ENCODE assay signal across 1 cellular context in the genomic region with DNA sequence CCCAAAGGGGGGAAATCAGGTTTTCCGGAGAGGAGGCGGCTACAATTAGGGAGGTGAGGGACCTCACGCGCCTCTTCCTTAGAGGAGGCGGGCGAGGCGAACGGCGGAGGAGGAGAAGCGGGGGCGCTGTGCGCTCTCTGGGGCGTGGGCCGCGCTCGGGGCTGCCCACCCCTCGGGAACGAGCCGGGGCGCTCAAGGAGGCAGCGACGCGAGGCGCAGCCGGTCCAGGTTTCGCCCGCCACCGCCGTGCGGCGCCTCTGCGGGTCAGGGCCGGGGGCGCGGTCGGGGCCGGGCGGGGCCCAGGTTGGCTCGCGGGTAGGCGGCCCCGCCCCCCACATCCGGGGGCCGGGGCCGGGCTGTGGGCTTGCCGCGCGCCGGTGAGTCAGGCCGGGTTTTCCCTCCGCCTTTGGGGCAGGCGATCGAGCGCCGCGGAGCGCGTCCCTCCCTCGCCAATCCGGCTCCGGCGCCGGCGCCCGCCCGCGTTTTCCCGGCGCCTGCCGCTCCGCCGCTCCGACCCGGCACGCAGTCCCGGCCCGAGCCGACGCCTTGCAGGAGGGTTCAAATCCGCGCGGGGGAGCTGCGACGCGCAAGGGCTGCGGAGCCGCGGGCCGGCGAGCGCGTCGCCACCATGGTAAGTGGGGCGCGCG.
A peak's percentile ranks its signal among the peaks of the same experiment; 100 is the strongest.
TF ChIP-seq lines count a peak whose summit lies in the region.

A gene with protein sequence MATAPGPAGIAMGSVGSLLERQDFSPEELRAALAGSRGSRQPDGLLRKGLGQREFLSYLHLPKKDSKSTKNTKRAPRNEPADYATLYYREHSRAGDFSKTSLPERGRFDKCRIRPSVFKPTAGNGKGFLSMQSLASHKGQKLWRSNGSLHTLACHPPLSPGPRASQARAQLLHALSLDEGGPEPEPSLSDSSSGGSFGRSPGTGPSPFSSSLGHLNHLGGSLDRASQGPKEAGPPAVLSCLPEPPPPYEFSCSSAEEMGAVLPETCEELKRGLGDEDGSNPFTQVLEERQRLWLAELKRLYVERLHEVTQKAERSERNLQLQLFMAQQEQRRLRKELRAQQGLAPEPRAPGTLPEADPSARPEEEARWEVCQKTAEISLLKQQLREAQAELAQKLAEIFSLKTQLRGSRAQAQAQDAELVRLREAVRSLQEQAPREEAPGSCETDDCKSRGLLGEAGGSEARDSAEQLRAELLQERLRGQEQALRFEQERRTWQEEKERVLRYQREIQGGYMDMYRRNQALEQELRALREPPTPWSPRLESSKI (plus strand): TSS at position 392 of the 647 bp plus-strand sequence. CDS start 6,052 bp downstream, outside the sequence.

TF ChIP-seq in K562, 482 proteins besides CTCF, POLR2A, EP300 and RAD21 (continued from another document and continues in another):
- TF ChIP-seq, protein P1, sequence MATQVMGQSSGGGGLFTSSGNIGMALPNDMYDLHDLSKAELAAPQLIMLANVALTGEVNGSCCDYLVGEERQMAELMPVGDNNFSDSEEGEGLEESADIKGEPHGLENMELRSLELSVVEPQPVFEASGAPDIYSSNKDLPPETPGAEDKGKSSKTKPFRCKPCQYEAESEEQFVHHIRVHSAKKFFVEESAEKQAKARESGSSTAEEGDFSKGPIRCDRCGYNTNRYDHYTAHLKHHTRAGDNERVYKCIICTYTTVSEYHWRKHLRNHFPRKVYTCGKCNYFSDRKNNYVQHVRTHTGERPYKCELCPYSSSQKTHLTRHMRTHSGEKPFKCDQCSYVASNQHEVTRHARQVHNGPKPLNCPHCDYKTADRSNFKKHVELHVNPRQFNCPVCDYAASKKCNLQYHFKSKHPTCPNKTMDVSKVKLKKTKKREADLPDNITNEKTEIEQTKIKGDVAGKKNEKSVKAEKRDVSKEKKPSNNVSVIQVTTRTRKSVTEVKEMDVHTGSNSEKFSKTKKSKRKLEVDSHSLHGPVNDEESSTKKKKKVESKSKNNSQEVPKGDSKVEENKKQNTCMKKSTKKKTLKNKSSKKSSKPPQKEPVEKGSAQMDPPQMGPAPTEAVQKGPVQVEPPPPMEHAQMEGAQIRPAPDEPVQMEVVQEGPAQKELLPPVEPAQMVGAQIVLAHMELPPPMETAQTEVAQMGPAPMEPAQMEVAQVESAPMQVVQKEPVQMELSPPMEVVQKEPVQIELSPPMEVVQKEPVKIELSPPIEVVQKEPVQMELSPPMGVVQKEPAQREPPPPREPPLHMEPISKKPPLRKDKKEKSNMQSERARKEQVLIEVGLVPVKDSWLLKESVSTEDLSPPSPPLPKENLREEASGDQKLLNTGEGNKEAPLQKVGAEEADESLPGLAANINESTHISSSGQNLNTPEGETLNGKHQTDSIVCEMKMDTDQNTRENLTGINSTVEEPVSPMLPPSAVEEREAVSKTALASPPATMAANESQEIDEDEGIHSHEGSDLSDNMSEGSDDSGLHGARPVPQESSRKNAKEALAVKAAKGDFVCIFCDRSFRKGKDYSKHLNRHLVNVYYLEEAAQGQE (CRISPR knock-in tag; IDR thresholded peaks at IDR 0.05; ENCODE audit: low read depth): no peak
- TF ChIP-seq, protein P2, sequence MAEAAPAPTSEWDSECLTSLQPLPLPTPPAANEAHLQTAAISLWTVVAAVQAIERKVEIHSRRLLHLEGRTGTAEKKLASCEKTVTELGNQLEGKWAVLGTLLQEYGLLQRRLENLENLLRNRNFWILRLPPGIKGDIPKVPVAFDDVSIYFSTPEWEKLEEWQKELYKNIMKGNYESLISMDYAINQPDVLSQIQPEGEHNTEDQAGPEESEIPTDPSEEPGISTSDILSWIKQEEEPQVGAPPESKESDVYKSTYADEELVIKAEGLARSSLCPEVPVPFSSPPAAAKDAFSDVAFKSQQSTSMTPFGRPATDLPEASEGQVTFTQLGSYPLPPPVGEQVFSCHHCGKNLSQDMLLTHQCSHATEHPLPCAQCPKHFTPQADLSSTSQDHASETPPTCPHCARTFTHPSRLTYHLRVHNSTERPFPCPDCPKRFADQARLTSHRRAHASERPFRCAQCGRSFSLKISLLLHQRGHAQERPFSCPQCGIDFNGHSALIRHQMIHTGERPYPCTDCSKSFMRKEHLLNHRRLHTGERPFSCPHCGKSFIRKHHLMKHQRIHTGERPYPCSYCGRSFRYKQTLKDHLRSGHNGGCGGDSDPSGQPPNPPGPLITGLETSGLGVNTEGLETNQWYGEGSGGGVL (CRISPR knock-in tag; IDR thresholded peaks at IDR 0.05): no peak
- TF ChIP-seq NCOA4 (IDR thresholded peaks at IDR 0.05; ENCODE audit: partially characterized antibody): no peak
- TF ChIP-seq, protein P3, sequence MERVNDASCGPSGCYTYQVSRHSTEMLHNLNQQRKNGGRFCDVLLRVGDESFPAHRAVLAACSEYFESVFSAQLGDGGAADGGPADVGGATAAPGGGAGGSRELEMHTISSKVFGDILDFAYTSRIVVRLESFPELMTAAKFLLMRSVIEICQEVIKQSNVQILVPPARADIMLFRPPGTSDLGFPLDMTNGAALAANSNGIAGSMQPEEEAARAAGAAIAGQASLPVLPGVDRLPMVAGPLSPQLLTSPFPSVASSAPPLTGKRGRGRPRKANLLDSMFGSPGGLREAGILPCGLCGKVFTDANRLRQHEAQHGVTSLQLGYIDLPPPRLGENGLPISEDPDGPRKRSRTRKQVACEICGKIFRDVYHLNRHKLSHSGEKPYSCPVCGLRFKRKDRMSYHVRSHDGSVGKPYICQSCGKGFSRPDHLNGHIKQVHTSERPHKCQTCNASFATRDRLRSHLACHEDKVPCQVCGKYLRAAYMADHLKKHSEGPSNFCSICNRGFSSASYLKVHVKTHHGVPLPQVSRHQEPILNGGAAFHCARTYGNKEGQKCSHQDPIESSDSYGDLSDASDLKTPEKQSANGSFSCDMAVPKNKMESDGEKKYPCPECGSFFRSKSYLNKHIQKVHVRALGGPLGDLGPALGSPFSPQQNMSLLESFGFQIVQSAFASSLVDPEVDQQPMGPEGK (CRISPR knock-in tag; IDR thresholded peaks at IDR 0.05; ENCODE audit: borderline replicate concordance): no peak
- no peak for TF ChIP-seq ZNF76 (CRISPR knock-in tag; IDR thresholded peaks at IDR 0.05; ENCODE audit: borderline replicate concordance)
- TF ChIP-seq, protein P4, sequence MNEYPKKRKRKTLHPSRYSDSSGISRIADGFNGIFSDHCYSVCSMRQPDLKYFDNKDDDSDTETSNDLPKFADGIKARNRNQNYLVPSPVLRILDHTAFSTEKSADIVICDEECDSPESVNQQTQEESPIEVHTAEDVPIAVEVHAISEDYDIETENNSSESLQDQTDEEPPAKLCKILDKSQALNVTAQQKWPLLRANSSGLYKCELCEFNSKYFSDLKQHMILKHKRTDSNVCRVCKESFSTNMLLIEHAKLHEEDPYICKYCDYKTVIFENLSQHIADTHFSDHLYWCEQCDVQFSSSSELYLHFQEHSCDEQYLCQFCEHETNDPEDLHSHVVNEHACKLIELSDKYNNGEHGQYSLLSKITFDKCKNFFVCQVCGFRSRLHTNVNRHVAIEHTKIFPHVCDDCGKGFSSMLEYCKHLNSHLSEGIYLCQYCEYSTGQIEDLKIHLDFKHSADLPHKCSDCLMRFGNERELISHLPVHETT (CRISPR knock-in tag; conservative IDR thresholded peaks at IDR 0.05 in 1 of 2, IDR thresholded peaks at IDR 0.05 in 1 of 2): peak in 1 of 2 experiments; percentile 55; a peak in 2 of 4 replicates
- no peak for TF ChIP-seq TAL1 (IDR thresholded peaks at IDR 0.05)
- TF ChIP-seq ESRRA (IDR thresholded peaks at IDR 0.05; ENCODE audit: borderline replicate concordance, low read depth): peak; percentile 36; the same call in 1 of the 2 replicates
- peak; percentile 60 for TF ChIP-seq HCFC1 (IDR thresholded peaks at IDR 0.05; ENCODE audit: low read depth, low read length)
- no peak for TF ChIP-seq FOXK2 (conservative IDR thresholded peaks at IDR 0.05 in 1 of 2, IDR thresholded peaks at IDR 0.05 in 1 of 2; ENCODE audit: low read depth in 2 of 2)
- TF ChIP-seq BRD9 (IDR thresholded peaks at IDR 0.05; ENCODE audit: low read depth, partially characterized antibody): no peak
- no peak for TF ChIP-seq MAFG (tag; conservative IDR thresholded peaks at IDR 0.05)
- peak in 2 of 3 experiments; percentile 73 to 81 for TF ChIP-seq YY1 (IDR thresholded peaks at IDR 0.05; ENCODE audit: borderline replicate concordance in 1 of 3, control insufficient read depth in 1 of 3, extremely low read depth in 1 of 3, insufficient read depth in 3 of 3, insufficient read length in 1 of 3, insufficient replicate concordance in 2 of 3, low read depth in 1 of 3, low read length in 2 of 3)
- no peak for TF ChIP-seq RBM34 (IDR thresholded peaks at IDR 0.05; ENCODE audit: borderline replicate concordance, insufficient read depth, low read length)
- TF ChIP-seq HNRNPK (IDR thresholded peaks at IDR 0.05; ENCODE audit: low read depth, low read length, poor library complexity, severe bottlenecking): no peak
- TF ChIP-seq RCOR1 (IDR thresholded peaks at IDR 0.05; ENCODE audit: borderline replicate concordance in 1 of 2, low read depth in 2 of 2, low read length in 2 of 2): peak in 1 of 2 experiments; percentile 39; a peak in 1 of 4 replicates
- TF ChIP-seq ELF4 (CRISPR knock-in tag; IDR thresholded peaks at IDR 0.05): no peak
- TF ChIP-seq, protein P5, sequence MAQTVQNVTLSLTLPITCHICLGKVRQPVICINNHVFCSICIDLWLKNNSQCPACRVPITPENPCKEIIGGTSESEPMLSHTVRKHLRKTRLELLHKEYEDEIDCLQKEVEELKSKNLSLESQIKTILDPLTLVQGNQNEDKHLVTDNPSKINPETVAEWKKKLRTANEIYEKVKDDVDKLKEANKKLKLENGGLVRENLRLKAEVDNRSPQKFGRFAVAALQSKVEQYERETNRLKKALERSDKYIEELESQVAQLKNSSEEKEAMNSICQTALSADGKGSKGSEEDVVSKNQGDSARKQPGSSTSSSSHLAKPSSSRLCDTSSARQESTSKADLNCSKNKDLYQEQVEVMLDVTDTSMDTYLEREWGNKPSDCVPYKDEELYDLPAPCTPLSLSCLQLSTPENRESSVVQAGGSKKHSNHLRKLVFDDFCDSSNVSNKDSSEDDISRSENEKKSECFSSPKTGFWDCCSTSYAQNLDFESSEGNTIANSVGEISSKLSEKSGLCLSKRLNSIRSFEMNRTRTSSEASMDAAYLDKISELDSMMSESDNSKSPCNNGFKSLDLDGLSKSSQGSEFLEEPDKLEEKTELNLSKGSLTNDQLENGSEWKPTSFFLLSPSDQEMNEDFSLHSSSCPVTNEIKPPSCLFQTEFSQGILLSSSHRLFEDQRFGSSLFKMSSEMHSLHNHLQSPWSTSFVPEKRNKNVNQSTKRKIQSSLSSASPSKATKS (CRISPR knock-in tag; IDR thresholded peaks at IDR 0.05): no peak
- no peak for TF ChIP-seq ZZZ3 (IDR thresholded peaks at IDR 0.05)
- no peak for TF ChIP-seq GTF2E2 (tag; IDR thresholded peaks at IDR 0.05)
- TF ChIP-seq, protein P6, sequence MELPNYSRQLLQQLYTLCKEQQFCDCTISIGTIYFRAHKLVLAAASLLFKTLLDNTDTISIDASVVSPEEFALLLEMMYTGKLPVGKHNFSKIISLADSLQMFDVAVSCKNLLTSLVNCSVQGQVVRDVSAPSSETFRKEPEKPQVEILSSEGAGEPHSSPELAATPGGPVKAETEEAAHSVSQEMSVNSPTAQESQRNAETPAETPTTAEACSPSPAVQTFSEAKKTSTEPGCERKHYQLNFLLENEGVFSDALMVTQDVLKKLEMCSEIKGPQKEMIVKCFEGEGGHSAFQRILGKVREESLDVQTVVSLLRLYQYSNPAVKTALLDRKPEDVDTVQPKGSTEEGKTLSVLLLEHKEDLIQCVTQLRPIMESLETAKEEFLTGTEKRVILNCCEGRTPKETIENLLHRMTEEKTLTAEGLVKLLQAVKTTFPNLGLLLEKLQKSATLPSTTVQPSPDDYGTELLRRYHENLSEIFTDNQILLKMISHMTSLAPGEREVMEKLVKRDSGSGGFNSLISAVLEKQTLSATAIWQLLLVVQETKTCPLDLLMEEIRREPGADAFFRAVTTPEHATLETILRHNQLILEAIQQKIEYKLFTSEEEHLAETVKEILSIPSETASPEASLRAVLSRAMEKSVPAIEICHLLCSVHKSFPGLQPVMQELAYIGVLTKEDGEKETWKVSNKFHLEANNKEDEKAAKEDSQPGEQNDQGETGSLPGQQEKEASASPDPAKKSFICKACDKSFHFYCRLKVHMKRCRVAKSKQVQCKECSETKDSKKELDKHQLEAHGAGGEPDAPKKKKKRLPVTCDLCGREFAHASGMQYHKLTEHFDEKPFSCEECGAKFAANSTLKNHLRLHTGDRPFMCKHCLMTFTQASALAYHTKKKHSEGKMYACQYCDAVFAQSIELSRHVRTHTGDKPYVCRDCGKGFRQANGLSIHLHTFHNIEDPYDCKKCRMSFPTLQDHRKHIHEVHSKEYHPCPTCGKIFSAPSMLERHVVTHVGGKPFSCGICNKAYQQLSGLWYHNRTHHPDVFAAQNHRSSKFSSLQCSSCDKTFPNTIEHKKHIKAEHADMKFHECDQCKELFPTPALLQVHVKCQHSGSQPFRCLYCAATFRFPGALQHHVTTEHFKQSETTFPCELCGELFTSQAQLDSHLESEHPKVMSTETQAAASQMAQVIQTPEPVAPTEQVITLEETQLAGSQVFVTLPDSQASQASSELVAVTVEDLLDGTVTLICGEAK (IDR thresholded peaks at IDR 0.05): 0 out of 2 replicates have a peak, but pooled peaks have one; percentile 20
- TF ChIP-seq, protein P6 (CRISPR knock-in tag; IDR thresholded peaks at IDR 0.05): no peak
- TF ChIP-seq ILK (tag; IDR thresholded peaks at IDR 0.05; ENCODE audit: borderline replicate concordance, low read depth): no peak
- TF ChIP-seq ZNF354B (CRISPR knock-in tag; IDR thresholded peaks at IDR 0.05): no peak
- TF ChIP-seq ZNF124 (CRISPR knock-in tag; IDR thresholded peaks at IDR 0.05): no peak
- TF ChIP-seq ZNF551 (CRISPR knock-in tag; IDR thresholded peaks at IDR 0.05): no peak
